In the genomic region with DNA sequence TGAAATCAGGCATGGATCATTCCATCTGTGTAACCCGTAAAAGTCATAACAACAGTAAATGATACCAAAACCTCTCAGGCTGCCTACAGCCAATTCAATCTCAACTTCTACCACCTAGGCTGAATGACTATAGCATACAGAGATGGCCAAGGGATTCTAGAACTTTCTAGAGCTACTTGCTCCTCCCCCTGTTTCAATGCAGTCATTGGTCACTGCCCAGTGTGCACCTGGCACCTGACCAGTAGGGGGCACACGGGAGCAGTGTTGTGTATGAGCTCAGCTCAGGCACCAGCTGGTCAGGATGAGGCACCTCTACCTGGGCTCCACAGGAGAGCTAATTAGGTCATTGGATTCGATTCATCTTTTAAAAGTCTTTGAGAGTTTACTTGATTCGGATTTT, we compare ENCODE assay signal across 8 cellular contexts.
DNase-seq lines count a peak whose midpoint lies in the region; ATAC-seq and TF ChIP-seq lines count a peak whose summit lies in the region.

No MANE protein-coding gene starts in this region.

- H2BK15ac ChIP-seq in IMR-90 (ENCODE audit: low read depth, low read length), result no peak overlapping the region

- in situ Hi-C loops in IMR-90 (cut with MboI; ENCODE audit: low sequenced_read_pairs), result no loop called here

- H4K91ac ChIP-seq in IMR-90 (ENCODE audit: insufficient read depth, low read depth, low read length), result no peak overlapping the region

- H3K23ac ChIP-seq in IMR-90 (ENCODE audit: low read depth, low read length), result no peak overlapping the region

- H3K4me3 ChIP-seq in IMR-90 (ENCODE audit: insufficient read depth, low read depth, low read length) (no peak overlapping the region), epithelial cell of proximal tubule (ENCODE audit: low read depth, low read length) (no peak overlapping the region)

- no peak overlapping the region for H2BK20ac ChIP-seq in IMR-90 (ENCODE audit: low read depth, low read length)

- H4K20me1 ChIP-seq in IMR-90 (ENCODE audit: insufficient read depth, low read length), result no peaks in the 10 kb centered on the region

- WGBS in IMR-90 (ENCODE audit: extremely low coverage in 2 of 2, insufficient read length in 1 of 2), 2 experiments, result no CpG with 5 or more reads among the region's 4 CpGs

- H2AK9ac ChIP-seq in IMR-90 (replicated peaks; ENCODE audit: low read depth, low read length, poor library complexity), result no peak overlapping the region

- no TSS peak for BruUV-seq in IMR-90 (replicated peaks; lab: Mats Ljungman, UMichigan)

- TF ChIP-seq RAD21 in IMR-90 (IDR thresholded peaks at IDR 0.05; ENCODE audit: low read length), result no peak

- no peak overlapping the region for H2BK120ac ChIP-seq in IMR-90 (ENCODE audit: low read depth, low read length)

- no peak overlapping the region for H3K27ac ChIP-seq in IMR-90 (ENCODE audit: insufficient read depth, low read length)

- H3K56ac ChIP-seq in IMR-90 (ENCODE audit: extremely low read depth, insufficient read depth, low read length), result no peak overlapping the region

- no peak for TF ChIP-seq POLR2A in IMR-90 (IDR thresholded peaks at IDR 0.05; ENCODE audit: low read depth, low read length)

- H2BK5ac ChIP-seq in IMR-90 (ENCODE audit: low read depth, low read length, poor library complexity, severe bottlenecking), result no peak overlapping the region

- no peaks in the 10 kb centered on the region for H3K9me1 ChIP-seq in IMR-90 (ENCODE audit: insufficient read depth, low read length)

- no peak overlapping the region for H3K9ac ChIP-seq in IMR-90 (ENCODE audit: low read depth, low read length)

- POLR2A ChIA-PET in IMR-90 (lab: Charles Lee; ENCODE audit: unreplicated experiment), result no interaction called here

- no peak overlapping the region for H3K4me2 ChIP-seq in IMR-90 (ENCODE audit: low read depth, low read length)

- dilution Hi-C loops in IMR-90 (cut with HindIII; ENCODE audit: low sequenced_read_pairs, unreplicated experiment), result no loop called here

- TF ChIP-seq CTCF in IMR-90 (conservative IDR thresholded peaks at IDR 0.05; ENCODE audit: low read depth, low read length) (peak; percentile 18; the same call in 1 of the 2 replicates), epithelial cell of proximal tubule (conservative IDR thresholded peaks at IDR 0.05; ENCODE audit: low read depth, low read length) (peak; percentile 89)

- H3K9me3 ChIP-seq in IMR-90 (ENCODE audit: control insufficient read depth, insufficient read depth, low read length), result no peaks in the 10 kb centered on the region

- ATAC-seq in GM19467 (IDR thresholded peaks at IDR 0.05; ENCODE audit: unreplicated experiment) (peak; percentile 46), IMR-90 (ENCODE audit: low read depth) (no peak), GM21737 (IDR thresholded peaks at IDR 0.05; ENCODE audit: unreplicated experiment) (no peak), HG02970 (IDR thresholded peaks at IDR 0.05; ENCODE audit: low FRiP score, unreplicated experiment) (no peak)

- no peaks in the 10 kb centered on the region for H3K36me3 ChIP-seq in IMR-90 (ENCODE audit: control insufficient read depth, insufficient read depth, low read length)

- no peak overlapping the region for H3K18ac ChIP-seq in IMR-90 (ENCODE audit: low read depth, low read length)

- intact Hi-C loops in IMR-90 (cut with micrococcal nuclease), result no loop called here

- no peak overlapping the region for H4K8ac ChIP-seq in IMR-90 (ENCODE audit: low read depth in 2 of 2, low read length in 2 of 2)

- DNase-seq in EH (ENCODE audit: low read depth) (peak; percentile 16), IMR-90 (peak; percentile 1), epithelial cell of proximal tubule (ENCODE audit: low read depth) (no peak)
- peak; percentile 8 for DNase-seq in activated CD4-positive, CD25-positive, alpha-beta regulatory T cell treated with anti-CD3 and anti-CD28 coated beads, Interleukin-2, amount 50 U/mL, for 16 hours (ENCODE audit: low read depth, low spot score)
- peak; percentile 27 to 41 (median 39) for DNase-seq in stimulated activated CD4-positive, alpha-beta T cell treated with anti-CD3 and anti-CD28 coated beads, Interleukin-12 subunit alpha, Interleukin-12 subunit beta, amount 100 ng/mL, for 48 hours (ENCODE audit: low read depth in 2 of 3, low spot score in 1 of 3)

- H3K4me1 ChIP-seq in IMR-90 (ENCODE audit: control insufficient read depth, insufficient read depth, low read length), result no peaks in the 10 kb centered on the region

- CTCF ChIA-PET in IMR-90 (lab: Yijun Ruan, JAX), result interaction anchor here (1.1 to 1.5 kb wide), 2 partner anchors 11 to 129 kb away, joined by 3 read pairs; no protein-coding TSS in a partner anchor

- H3K4ac ChIP-seq in IMR-90 (ENCODE audit: low read depth, low read length), result no peak overlapping the region

- no peak overlapping the region for H2AK5ac ChIP-seq in IMR-90 (ENCODE audit: low read depth, low read length)

- H2AFZ ChIP-seq in IMR-90 (replicated peaks; ENCODE audit: low read length, poor library complexity), result no peak overlapping the region

- no peak overlapping the region for H3K14ac ChIP-seq in IMR-90 (replicated peaks; ENCODE audit: low read depth, low read length)

- no peak overlapping the region for H4K5ac ChIP-seq in IMR-90 (ENCODE audit: low read depth, low read length)

- H3K27me3 ChIP-seq in IMR-90 (ENCODE audit: control insufficient read depth, insufficient read depth, low read length), result no peaks in the 10 kb centered on the region; the same call in 1 of the 2 replicates

- no peaks in the 10 kb centered on the region for H3K79me1 ChIP-seq in IMR-90 (ENCODE audit: low read depth in 1 of 2, low read length in 2 of 2)

TF ChIP-seq in IMR-90, 13 proteins besides CTCF, POLR2A, EP300 and RAD21:
- TF ChIP-seq BHLHE40 (IDR thresholded peaks at IDR 0.05; ENCODE audit: low read depth, low read length), result no peak
TF ChIP-seq in IMR-90: peak in this region for 0.
